1 cellular context compared by ENCODE assay signal in the genomic region with DNA sequence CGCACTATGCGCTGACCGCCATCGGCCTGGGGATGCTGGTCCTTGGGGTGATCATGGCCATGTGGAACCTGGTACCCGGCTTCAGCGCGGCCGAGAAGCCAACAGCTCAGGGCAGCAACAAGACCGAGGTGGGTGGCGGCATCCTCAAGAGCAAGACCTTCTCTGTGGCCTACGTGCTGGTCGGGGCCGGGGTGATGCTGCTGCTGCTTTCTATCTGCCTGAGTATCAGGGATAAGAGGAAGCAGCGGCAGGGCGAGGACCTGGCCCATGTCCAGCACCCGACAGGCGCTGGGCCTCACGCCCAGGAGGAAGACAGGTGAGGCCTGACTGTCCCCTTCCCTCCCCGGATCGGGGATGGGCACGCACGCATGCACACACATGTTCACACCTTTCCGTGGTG.
TF ChIP-seq lines count a peak whose summit lies in the region.

No MANE protein-coding gene starts in this region.

TF ChIP-seq in HepG2, 621 proteins besides CTCF, POLR2A, EP300 and RAD21:
- TF ChIP-seq AGO2 (optimal IDR thresholded peaks at IDR 0.05; ENCODE audit: low read depth, low read length) (peak; percentile 63), RBM22 (optimal IDR thresholded peaks at IDR 0.05; ENCODE audit: low read length) (peak; percentile 49), MATR3 (CRISPR knock-in tag; IDR thresholded peaks at IDR 0.05) (no peak)
